9 cellular contexts compared by ENCODE assay signal in genomic region chr15:69557340-69558137, GRCh38.
DNase-seq lines count a peak whose midpoint lies in the region; ATAC-seq and TF ChIP-seq lines count a peak whose summit lies in the region.
"Had no signal": no experiment of that assay in that cellular context is flagged by ENCODE, and none has a peak within 500 bp of the region (broad histone marks: within the 10 kb centered on the region; RNA-seq: fewer than 3 reads in every experiment).

No MANE protein-coding gene starts in this region.

- H3K79me2 ChIP-seq in neural progenitor cell (ENCODE audit: low read depth): no peaks in the 10 kb centered on the region

- H3K36me3 Mint-ChIP-seq in neural progenitor cell: no peaks in the 10 kb centered on the region

- no peaks in the 10 kb centered on the region for H4K20me1 ChIP-seq in neural progenitor cell (ENCODE audit: low read depth)

- H2AFZ ChIP-seq in neural progenitor cell (replicated peaks): no peak overlapping the region

- no peak overlapping the region for H3K4me3 ChIP-seq in coronary artery
- H3K4me3 ChIP-seq in neural progenitor cell: no peak overlapping the region
- H3K4me3 ChIP-seq in BE2C (ENCODE audit: low read depth, low read length): no peak overlapping the region
- H3K4me3 ChIP-seq: heart right ventricle had no signal

- no peak for ATAC-seq in GM21447 (IDR thresholded peaks at IDR 0.05; ENCODE audit: unreplicated experiment)

- H3K27me3 Mint-ChIP-seq in neural progenitor cell (ENCODE audit: insufficient read depth, low read depth): peaks cover 4% of the 10 kb centered on the region

- H3K4me1 ChIP-seq in neural progenitor cell: peaks cover 42% of the 10 kb centered on the region
- H3K4me1 ChIP-seq in BE2C: peaks cover 7% of the 10 kb centered on the region
- H3K4me1 ChIP-seq: heart right ventricle had no signal

- H3K27me3 ChIP-seq in neural progenitor cell (no peaks in the 10 kb centered on the region), BE2C (no peaks in the 10 kb centered on the region)

- H3K4me1 Mint-ChIP-seq in neural progenitor cell: peaks cover 33% of the 10 kb centered on the region

- no peak for TF ChIP-seq CTCF in coronary artery (IDR thresholded peaks at IDR 0.05)
- no peak for TF ChIP-seq CTCF in neural progenitor cell (IDR thresholded peaks at IDR 0.05)
- no peak for TF ChIP-seq CTCF in BE2C (IDR thresholded peaks at IDR 0.05; ENCODE audit: low read depth, low read length)

- peak overlapping the region; percentile 0 for H3K4me2 ChIP-seq in neural progenitor cell

- no peak for TF ChIP-seq POLR2A in erythroblast (IDR thresholded peaks at IDR 0.05; ENCODE audit: low read length)

- H3K9me3 ChIP-seq in neural progenitor cell (ENCODE audit: low read depth): no peaks in the 10 kb centered on the region
- H3K9me3 ChIP-seq in BE2C: no peaks in the 10 kb centered on the region

- peak; percentile 89 for DNase-seq in DMS53 (lab: John Stamatoyannopoulos, UW)
- peak; percentile 12 for DNase-seq in NCI-H2029 (lab: John Stamatoyannopoulos, UW)
- no peak for DNase-seq in coronary artery (ENCODE audit: low spot score)
- DNase-seq in neural progenitor cell (ENCODE audit: low spot score): peak; percentile 69
- no peak for DNase-seq in BE2C
- no peak for DNase-seq in erythroblast (lab: John Stamatoyannopoulos, UW)
- no peak for DNase-seq in iPS-NIHi11 (ENCODE audit: low spot score)
- DNase-seq: heart right ventricle had no signal

- peaks cover under 1% of the 10 kb centered on the region for H3K9me3 Mint-ChIP-seq in neural progenitor cell

- H3K27ac ChIP-seq in coronary artery (peak overlapping the region; percentile 12 to 78), neural progenitor cell (no peak overlapping the region)
- H3K27ac ChIP-seq: heart right ventricle had no signal

- no peak overlapping the region for H3K9ac ChIP-seq in neural progenitor cell

- H3K36me3 ChIP-seq in neural progenitor cell (no peaks in the 10 kb centered on the region), BE2C (no peaks in the 10 kb centered on the region)
- H3K36me3 ChIP-seq: heart right ventricle had no signal

- peaks cover 10% of the 10 kb centered on the region for H3F3A ChIP-seq in neural progenitor cell (ENCODE audit: low read depth)

- H3K4me3 Mint-ChIP-seq in neural progenitor cell: peak overlapping the region; percentile 8

- peak overlapping the region; percentile 72 for H3K27ac Mint-ChIP-seq in neural progenitor cell

Comparison
In these comparisons a context has a peak if more than half of its experiments do, and no peak if none do; other contexts are left out.
1. DNase-seq: peak in DMS53 (single experiment), NCI-H2029 (single experiment) and neural progenitor cell (single experiment); none in coronary artery (single experiment), BE2C (single experiment), erythroblast (0 of 2) and iPS-NIHi11 (single experiment).